ENCODE assay signal across 28 cellular contexts in the genomic region with DNA sequence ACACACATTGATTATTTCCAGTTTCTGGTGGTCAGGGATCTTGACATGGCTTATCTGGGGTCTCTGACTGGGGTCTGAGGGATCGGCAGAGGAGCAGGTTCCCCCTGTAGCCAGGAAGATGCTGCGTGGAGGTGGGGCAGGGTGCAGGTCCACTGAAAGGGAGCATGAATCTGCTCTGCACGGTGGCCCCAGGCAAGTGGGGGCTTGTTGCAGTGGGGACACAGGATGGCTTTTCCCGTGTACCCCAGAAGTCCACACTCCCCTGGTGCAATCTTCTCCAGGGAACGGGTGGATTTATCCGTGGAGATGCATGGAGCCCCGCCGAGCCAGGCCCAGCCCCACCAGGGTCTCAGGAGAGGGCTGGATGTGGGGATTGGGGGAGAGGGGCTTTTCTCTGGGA.
"Had no signal": no experiment of that assay in that cellular context is flagged by ENCODE, and none has a peak within 500 bp of the region (broad histone marks: within the 10 kb centered on the region; RNA-seq: fewer than 3 reads in every experiment).

No MANE protein-coding gene starts in this region.

- H3K27me3 Mint-ChIP-seq: activated CD8-positive, alpha-beta T cell treated with anti-CD3 and anti-CD28 coated beads for 36 hours; activated naive CD8-positive, alpha-beta T cell treated with anti-CD3 and anti-CD28 coated beads for 36 hours; activated T-helper 17 cell treated with anti-CD3 and anti-CD28 coated beads, Interleukin-2, amount 50 U/mL, for 72 hours had no signal

- H3K4me3 ChIP-seq: ascending aorta, cardiac muscle cell, PC-9 had no signal

- H3K27me3 ChIP-seq: ascending aorta, cardiac muscle cell had no signal

- H3K27ac ChIP-seq: ascending aorta, cardiac muscle cell, PC-9 had no signal

- H3K4me1 Mint-ChIP-seq: activated T-helper 17 cell treated with anti-CD3 and anti-CD28 coated beads, Interleukin-2, amount 50 U/mL, for 72 hours; IgD-negative memory B cell had no signal

- DNase-seq: activated CD4-positive, alpha-beta T cell treated with anti-CD3 and anti-CD28 coated beads for 1 hour; activated CD4-positive, alpha-beta T cell treated with anti-CD3 and anti-CD28 coated beads for 48 hours; activated CD4-positive, CD25-positive, alpha-beta regulatory T cell; activated CD8-positive, alpha-beta T cell treated with anti-CD3 and anti-CD28 coated beads for 36 hours; activated effector memory CD4-positive, alpha-beta T cell treated with anti-CD3 and anti-CD28 coated beads, Interleukin-2, amount 50 U/mL, for 16 hours; activated naive CD4-positive, alpha-beta T cell; activated naive CD4-positive, alpha-beta T cell treated with anti-CD3 and anti-CD28 coated beads, Interleukin-2, amount 50 U/mL, for 16 hours; activated naive CD8-positive, alpha-beta T cell treated with anti-CD3 and anti-CD28 coated beads for 36 hours; activated T-cell treated with anti-CD3 and anti-CD28 coated beads, Interleukin-2, amount 50 U/mL, for 1 hour; activated T-cell treated with anti-CD3 and anti-CD28 coated beads, Interleukin-2, amount 50 U/mL, for 72 hours; amniotic stem cell; Karpas-422; KBM-7; NCI-H1105; NCI-H1930; NCI-H2081 treated with DMSO at 0.1 percent for 48 hours; NCI-H524 treated with DMSO at 0.1 percent for 48 hours; PC-9; SIG-M5; SW 1271; T-helper 1 cell; T-helper 2 cell; T-helper 9 cell; WERI-Rb-1 had no signal

- H3K4me1 ChIP-seq: ascending aorta had no signal

- H3K9me3 ChIP-seq: ascending aorta had no signal

- H3K4me3 Mint-ChIP-seq: activated CD8-positive, alpha-beta T cell treated with anti-CD3 and anti-CD28 coated beads for 36 hours; activated naive CD8-positive, alpha-beta T cell treated with anti-CD3 and anti-CD28 coated beads for 36 hours; activated T-cell treated with anti-CD3 and anti-CD28 coated beads, Interleukin-2, amount 50 U/mL, for 72 hours; activated T-helper 17 cell treated with anti-CD3 and anti-CD28 coated beads, Interleukin-2, amount 50 U/mL, for 72 hours; IgD-negative memory B cell had no signal

- H3K9me3 Mint-ChIP-seq: activated CD8-positive, alpha-beta T cell treated with anti-CD3 and anti-CD28 coated beads for 36 hours; activated naive CD8-positive, alpha-beta T cell treated with anti-CD3 and anti-CD28 coated beads for 36 hours; activated T-cell treated with anti-CD3 and anti-CD28 coated beads, Interleukin-2, amount 50 U/mL, for 72 hours; activated T-helper 17 cell treated with anti-CD3 and anti-CD28 coated beads, Interleukin-2, amount 50 U/mL, for 72 hours; IgD-negative memory B cell had no signal

- H3K36me3 Mint-ChIP-seq: activated naive CD8-positive, alpha-beta T cell treated with anti-CD3 and anti-CD28 coated beads for 36 hours; IgD-negative memory B cell had no signal

- H3K36me3 ChIP-seq: ascending aorta, cardiac muscle cell, WERI-Rb-1 had no signal

- H3K27ac Mint-ChIP-seq: activated CD8-positive, alpha-beta T cell treated with anti-CD3 and anti-CD28 coated beads for 36 hours; activated naive CD8-positive, alpha-beta T cell treated with anti-CD3 and anti-CD28 coated beads for 36 hours; activated T-cell treated with anti-CD3 and anti-CD28 coated beads, Interleukin-2, amount 50 U/mL, for 72 hours; activated T-helper 17 cell treated with anti-CD3 and anti-CD28 coated beads, Interleukin-2, amount 50 U/mL, for 72 hours; IgD-negative memory B cell had no signal

- ATAC-seq: activated CD8-positive, alpha-beta T cell treated with anti-CD3 and anti-CD28 coated beads for 36 hours; activated T-cell treated with anti-CD3 and anti-CD28 coated beads, Interleukin-2, amount 50 U/mL, for 72 hours; activated T-helper 17 cell treated with anti-CD3 and anti-CD28 coated beads, Interleukin-2, amount 50 U/mL, for 72 hours had no signal
